In the genomic region with DNA sequence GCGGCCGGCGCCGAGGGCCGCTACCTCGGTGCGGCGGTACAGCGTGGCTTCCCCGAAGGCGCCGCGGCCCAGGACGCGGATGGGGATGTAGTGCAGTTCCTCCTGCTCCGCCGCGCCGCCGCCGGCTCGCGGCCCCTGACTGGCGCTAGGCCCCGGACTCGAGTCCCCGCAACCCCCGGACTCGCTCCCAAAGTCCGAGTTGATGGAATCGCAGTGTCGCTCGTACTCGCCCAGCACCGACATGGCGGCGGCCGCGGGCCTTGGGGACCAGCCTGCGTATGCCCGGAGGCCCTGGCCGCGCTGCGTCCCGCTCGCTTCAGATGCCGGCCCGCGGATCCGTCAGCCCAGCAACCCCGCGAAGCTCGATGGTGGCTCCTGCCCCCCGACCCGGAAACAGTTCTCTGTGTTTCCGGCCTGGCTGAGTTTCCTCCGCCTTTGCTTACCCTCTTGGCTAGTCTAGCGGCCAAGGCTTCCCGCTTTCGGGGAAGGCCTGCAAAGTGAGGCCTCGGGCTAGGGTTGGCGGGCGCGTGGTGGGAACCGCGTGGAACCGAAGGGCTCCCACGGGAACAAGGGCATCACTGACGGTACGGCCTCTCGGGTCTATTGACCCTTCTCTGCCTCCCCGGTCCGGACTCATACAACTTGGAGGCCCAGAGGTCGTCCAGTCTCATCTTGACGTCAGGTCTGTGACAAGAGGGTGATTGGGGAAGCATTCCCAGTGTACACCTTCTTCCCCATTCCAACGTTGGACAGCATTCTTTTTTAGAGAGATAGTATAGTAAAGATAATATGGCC, we compare ENCODE assay signal across 8 cellular contexts. TPM values are rescaled to one million over a fixed set of nuclear protein-coding genes. Genes with fewer than 3 reads are reported as not detected.
DNase-seq lines count a peak whose midpoint lies in the region; TF ChIP-seq lines count a peak whose summit lies in the region.

TSS of gene NEK9 (minus strand) at position 370 of the 795 bp plus-strand sequence. CDS start at position 243, 127 bp downstream.

- DNase-seq in EL (peak; percentile 90), H7 (peak; percentile 89), MG63 (peak; percentile 88), SIG-M5 (lab: John Stamatoyannopoulos, UW) (peak; percentile 6), activated gamma-delta T cell (lab: John Stamatoyannopoulos, UW) (peak; percentile 65), fibroblast of villous mesenchyme (ENCODE audit: low read depth) (peak; percentile 76), neural progenitor cell (ENCODE audit: low spot score) (peak; percentile 65), stromal cell of bone marrow (ENCODE audit: low read depth) (peak; percentile 77)

- no peaks in the 10 kb centered on the region for H3K9me3 Mint-ChIP-seq in neural progenitor cell

- peaks cover 2% of the 10 kb centered on the region for H3K27me3 Mint-ChIP-seq in neural progenitor cell (ENCODE audit: insufficient read depth, low read depth)

- H3K4me2 ChIP-seq in neural progenitor cell, result peak within 1 kb of the TSS; percentile 72

- H3K4me3 ChIP-seq in H7 (ENCODE audit: insufficient read depth, low read depth, low read length) (peak within 1 kb of the TSS; percentile 86), MG63 (peak within 1 kb of the TSS; percentile 89), fibroblast of villous mesenchyme (ENCODE audit: low read depth, low read length) (peak within 1 kb of the TSS; percentile 68), neural progenitor cell (peak within 1 kb of the TSS; percentile 51)

- H3K9me3 ChIP-seq in MG63 (no peaks in the 10 kb centered on the region), neural progenitor cell (ENCODE audit: low read depth) (no peaks in the 10 kb centered on the region)

- peak within 1 kb of the TSS; percentile 83 for H3K4me3 Mint-ChIP-seq in neural progenitor cell

- no peaks in the 10 kb centered on the region for H3K27me3 ChIP-seq in H7 (ENCODE audit: control insufficient read depth, insufficient read depth, low read length)
- H3K27me3 ChIP-seq in MG63, result no peaks in the 10 kb centered on the region
- H3K27me3 ChIP-seq in neural progenitor cell, result no peaks in the 10 kb centered on the region

- H3K4me1 Mint-ChIP-seq in neural progenitor cell, result peaks cover 21% of the 10 kb centered on the region

- no peaks in the 10 kb centered on the region for H3K36me3 ChIP-seq in H7 (replicated peaks; ENCODE audit: control insufficient read depth, insufficient read depth, low read length)
- peaks cover 5% of the 10 kb centered on the region for H3K36me3 ChIP-seq in MG63
- H3K36me3 ChIP-seq in neural progenitor cell, result no peaks in the 10 kb centered on the region

- peaks cover 6% of the 10 kb centered on the region for H3F3A ChIP-seq in neural progenitor cell (ENCODE audit: low read depth)

- no peaks in the 10 kb centered on the region for H4K20me1 ChIP-seq in neural progenitor cell (ENCODE audit: low read depth)

- peaks cover 6% of the 10 kb centered on the region for H3K36me3 Mint-ChIP-seq in neural progenitor cell

- H3K27ac Mint-ChIP-seq in neural progenitor cell, result peak within 1 kb of the TSS; percentile 96

- peak within 1 kb of the TSS; percentile 15 for H2AFZ ChIP-seq in neural progenitor cell (replicated peaks)

- no peaks in the 10 kb centered on the region for H3K4me1 ChIP-seq in neural progenitor cell

- peak within 1 kb of the TSS; percentile 48 for H3K27ac ChIP-seq in neural progenitor cell

- H3K79me2 ChIP-seq in neural progenitor cell (ENCODE audit: low read depth), result peaks cover 5% of the 10 kb centered on the region

- H3K9ac ChIP-seq in neural progenitor cell, result peak within 1 kb of the TSS; percentile 50

- TF ChIP-seq CTCF in fibroblast of villous mesenchyme (IDR thresholded peaks at IDR 0.05; ENCODE audit: insufficient read depth, low read depth, low read length) (no peak), neural progenitor cell (IDR thresholded peaks at IDR 0.05) (no peak)

RNA-seq across cellular contexts. Expression of gene NEK9, which starts in this region (rescaled TPM):
- total RNA-seq in H7 (2014; rRNA removed; shearing (Covaris generic)), result 23.0 and 38.4 TPM in 2 replicates
- total RNA-seq in MG63 (2014; rRNA removed; shearing (Covaris generic); ENCODE audit: low replicate concordance), result 19.7 and 67.7 TPM in 2 replicates
- total RNA-seq in fibroblast of villous mesenchyme, result 32.0 and 39.3 TPM in 2 replicates
- 25.9 and 28.3 TPM in 2 replicates for total RNA-seq in neural progenitor cell (ENCODE audit: low replicate concordance)

Comparison
In these comparisons a context has a peak if more than half of its experiments do, and no peak if none do; other contexts are left out.
1. Peak in every context shown above with its lines: DNase-seq, H3K4me3 ChIP-seq and H3K27ac ChIP-seq.
2. DNase-seq: peak in every context shown above with its lines; median percentile 90 in EL; 89 in H7; 88 in MG63; 77 in stromal cell of bone marrow; 76 in fibroblast of villous mesenchyme; 65 in activated gamma-delta T cell; 65 in neural progenitor cell; 6 in SIG-M5.